ENCODE assay signal across 1 cellular context in the genomic region with DNA sequence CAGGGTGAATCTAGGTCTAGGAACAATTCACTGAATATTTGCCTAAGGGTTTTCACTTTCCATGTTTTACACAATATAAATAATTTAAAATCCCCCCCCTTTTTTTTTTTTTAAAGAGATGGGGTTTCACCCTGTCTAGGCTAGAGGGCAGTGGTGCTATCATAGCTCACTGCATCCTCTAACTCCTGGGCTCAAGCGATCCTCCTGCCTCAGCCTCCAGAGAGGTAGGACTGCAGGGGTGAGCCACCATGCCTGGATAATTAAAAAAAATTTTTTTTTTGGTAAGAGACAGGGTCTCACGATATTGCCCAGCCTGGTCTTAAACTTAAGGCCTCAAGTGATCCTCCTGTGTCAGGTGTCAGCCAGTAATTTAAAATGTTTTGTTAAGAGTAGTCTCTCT.
TF ChIP-seq lines count a peak whose summit lies in the region.

No MANE protein-coding gene starts in this region.

TF ChIP-seq in K562, 482 proteins besides CTCF, POLR2A, EP300 and RAD21:
- TF ChIP-seq CC2D1A (IDR thresholded peaks at IDR 0.05) (peak; percentile 32; the same call in 1 of the 2 replicates), DDX20 (tag; IDR thresholded peaks at IDR 0.05; ENCODE audit: low read depth) (no peak), DNMT1 (IDR thresholded peaks at IDR 0.05) (no peak), MCM5 (IDR thresholded peaks at IDR 0.05; ENCODE audit: low read depth) (no peak), BCOR (IDR thresholded peaks at IDR 0.05) (0 out of 2 replicates have a peak, but pooled peaks have one; percentile 8), CBX3 (IDR thresholded peaks at IDR 0.05; ENCODE audit: borderline replicate concordance in 1 of 2, low read length in 2 of 2) (peak in 1 of 2 experiments; percentile 45; a peak in 1 of 3 replicates), NFXL1 (CRISPR knock-in tag; IDR thresholded peaks at IDR 0.05) (no peak), RBM25 (IDR thresholded peaks at IDR 0.05; ENCODE audit: low read depth, low read length, severe bottlenecking) (peak; percentile 51), ZNF384 (IDR thresholded peaks at IDR 0.05; ENCODE audit: low read depth, low read length) (peak; percentile 58; the same call in 1 of the 2 replicates), POLR2AphosphoS5 (IDR thresholded peaks at IDR 0.05; ENCODE audit: control insufficient read depth, insufficient read depth, low read depth, low read length) (no peak)
- TF ChIP-seq, protein P1, sequence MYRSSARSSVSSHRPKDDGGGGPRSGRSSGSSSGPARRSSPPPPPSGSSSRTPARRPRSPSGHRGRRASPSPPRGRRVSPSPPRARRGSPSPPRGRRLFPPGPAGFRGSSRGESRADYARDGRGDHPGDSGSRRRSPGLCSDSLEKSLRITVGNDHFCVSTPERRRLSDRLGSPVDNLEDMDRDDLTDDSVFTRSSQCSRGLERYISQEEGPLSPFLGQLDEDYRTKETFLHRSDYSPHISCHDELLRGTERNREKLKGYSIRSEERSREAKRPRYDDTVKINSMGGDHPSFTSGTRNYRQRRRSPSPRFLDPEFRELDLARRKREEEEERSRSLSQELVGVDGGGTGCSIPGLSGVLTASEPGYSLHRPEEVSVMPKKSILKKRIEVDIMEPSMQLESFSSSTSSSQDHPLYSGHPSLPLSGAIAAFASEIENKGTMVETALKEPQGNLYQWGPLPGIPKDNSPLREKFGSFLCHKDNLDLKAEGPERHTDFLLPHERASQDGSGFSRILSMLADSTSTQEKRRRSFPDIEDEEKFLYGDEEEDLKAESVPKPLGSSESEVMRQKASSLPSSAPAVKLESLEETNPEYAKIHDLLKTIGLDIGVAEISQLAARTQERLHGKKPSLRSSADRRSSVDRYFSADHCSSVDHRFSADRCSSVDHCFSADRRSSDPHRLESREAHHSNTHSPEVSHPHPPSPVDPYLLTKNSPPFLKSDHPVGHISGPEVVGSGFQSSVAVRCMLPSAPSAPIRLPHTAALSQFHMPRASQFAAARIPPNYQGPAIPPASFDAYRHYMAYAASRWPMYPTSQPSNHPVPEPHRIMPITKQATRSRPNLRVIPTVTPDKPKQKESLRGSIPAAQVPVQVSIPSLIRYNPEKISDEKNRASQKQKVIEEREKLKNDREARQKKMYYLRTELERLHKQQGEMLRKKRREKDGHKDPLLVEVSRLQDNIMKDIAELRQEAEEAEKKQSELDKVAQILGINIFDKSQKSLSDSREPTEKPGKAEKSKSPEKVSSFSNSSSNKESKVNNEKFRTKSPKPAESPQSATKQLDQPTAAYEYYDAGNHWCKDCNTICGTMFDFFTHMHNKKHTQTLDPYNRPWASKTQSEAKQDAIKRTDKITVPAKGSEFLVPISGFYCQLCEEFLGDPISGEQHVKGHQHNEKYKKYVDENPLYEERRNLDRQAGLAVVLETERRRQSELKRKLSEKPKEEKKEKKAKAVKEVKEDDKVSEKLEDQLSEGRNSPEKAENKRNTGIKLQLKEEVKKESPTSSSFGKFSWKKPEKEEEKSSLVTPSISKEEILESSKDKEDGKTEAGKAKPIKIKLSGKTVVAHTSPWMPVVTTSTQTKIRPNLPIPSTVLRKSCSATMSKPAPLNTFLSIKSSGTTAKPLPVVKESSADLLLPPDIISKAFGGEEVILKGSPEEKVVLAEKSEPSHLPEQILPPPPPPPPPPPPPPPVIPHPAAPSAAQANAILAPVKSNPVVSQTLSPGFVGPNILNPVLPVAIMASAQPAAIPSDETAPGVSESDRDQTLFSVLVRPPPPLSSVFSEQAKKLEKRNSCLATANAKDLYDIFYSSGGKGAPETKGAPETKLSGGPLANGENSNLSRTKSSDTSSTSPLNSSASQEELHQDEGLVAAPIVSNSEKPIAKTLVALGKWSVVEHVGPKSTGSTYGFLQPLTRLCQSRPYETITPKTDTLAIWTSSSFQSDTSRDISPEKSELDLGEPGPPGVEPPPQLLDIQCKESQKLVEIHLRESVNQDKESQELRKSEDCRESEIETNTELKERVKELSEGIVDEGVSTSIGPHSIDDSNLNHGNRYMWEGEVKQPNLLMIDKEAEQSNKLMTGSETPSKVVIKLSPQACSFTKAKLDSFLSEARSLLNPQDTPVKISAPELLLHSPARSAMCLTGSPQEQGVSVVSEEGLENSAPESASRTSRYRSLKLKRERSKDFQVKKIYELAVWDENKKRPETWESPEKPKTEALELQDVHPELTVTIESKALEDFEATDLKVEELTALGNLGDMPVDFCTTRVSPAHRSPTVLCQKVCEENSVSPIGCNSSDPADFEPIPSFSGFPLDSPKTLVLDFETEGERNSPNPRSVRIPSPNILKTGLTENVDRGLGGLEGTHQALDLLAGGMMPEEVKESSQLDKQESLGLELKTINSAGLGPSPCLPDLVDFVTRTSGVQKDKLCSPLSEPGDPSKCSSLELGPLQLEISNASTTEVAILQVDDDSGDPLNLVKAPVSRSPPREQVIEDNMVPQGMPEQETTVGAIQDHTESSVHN (IDR thresholded peaks at IDR 0.05; ENCODE audit: borderline replicate concordance in 1 of 2, low read depth in 1 of 2): no peak
- TF ChIP-seq, protein P2, sequence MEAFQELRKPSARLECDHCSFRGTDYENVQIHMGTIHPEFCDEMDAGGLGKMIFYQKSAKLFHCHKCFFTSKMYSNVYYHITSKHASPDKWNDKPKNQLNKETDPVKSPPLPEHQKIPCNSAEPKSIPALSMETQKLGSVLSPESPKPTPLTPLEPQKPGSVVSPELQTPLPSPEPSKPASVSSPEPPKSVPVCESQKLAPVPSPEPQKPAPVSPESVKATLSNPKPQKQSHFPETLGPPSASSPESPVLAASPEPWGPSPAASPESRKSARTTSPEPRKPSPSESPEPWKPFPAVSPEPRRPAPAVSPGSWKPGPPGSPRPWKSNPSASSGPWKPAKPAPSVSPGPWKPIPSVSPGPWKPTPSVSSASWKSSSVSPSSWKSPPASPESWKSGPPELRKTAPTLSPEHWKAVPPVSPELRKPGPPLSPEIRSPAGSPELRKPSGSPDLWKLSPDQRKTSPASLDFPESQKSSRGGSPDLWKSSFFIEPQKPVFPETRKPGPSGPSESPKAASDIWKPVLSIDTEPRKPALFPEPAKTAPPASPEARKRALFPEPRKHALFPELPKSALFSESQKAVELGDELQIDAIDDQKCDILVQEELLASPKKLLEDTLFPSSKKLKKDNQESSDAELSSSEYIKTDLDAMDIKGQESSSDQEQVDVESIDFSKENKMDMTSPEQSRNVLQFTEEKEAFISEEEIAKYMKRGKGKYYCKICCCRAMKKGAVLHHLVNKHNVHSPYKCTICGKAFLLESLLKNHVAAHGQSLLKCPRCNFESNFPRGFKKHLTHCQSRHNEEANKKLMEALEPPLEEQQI (IDR thresholded peaks at IDR 0.05): peak; percentile 77; the same call in 1 of the 2 replicates
- TF ChIP-seq, protein P3, sequence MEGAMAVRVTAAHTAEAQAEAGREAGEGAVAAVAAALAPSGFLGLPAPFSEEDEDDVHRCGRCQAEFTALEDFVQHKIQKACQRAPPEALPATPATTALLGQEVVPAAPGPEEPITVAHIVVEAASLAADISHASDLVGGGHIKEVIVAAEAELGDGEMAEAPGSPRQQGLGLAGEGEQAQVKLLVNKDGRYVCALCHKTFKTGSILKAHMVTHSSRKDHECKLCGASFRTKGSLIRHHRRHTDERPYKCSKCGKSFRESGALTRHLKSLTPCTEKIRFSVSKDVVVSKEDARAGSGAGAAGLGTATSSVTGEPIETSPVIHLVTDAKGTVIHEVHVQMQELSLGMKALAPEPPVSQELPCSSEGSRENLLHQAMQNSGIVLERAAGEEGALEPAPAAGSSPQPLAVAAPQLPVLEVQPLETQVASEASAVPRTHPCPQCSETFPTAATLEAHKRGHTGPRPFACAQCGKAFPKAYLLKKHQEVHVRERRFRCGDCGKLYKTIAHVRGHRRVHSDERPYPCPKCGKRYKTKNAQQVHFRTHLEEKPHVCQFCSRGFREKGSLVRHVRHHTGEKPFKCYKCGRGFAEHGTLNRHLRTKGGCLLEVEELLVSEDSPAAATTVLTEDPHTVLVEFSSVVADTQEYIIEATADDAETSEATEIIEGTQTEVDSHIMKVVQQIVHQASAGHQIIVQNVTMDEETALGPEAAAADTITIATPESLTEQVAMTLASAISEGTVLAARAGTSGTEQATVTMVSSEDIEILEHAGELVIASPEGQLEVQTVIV (CRISPR knock-in tag; IDR thresholded peaks at IDR 0.05; ENCODE audit: borderline replicate concordance): no peak
- TF ChIP-seq, protein P4, sequence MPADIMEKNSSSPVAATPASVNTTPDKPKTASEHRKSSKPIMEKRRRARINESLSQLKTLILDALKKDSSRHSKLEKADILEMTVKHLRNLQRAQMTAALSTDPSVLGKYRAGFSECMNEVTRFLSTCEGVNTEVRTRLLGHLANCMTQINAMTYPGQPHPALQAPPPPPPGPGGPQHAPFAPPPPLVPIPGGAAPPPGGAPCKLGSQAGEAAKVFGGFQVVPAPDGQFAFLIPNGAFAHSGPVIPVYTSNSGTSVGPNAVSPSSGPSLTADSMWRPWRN (IDR thresholded peaks at IDR 0.05; ENCODE audit: low read depth): no peak
TF ChIP-seq in K562: peak in this region for 6.
